Comparison of ENCODE assay signal across 21 cellular contexts in genomic region chr4:170736710-170737109, GRCh38.
"Had no signal": no experiment of that assay in that cellular context is flagged by ENCODE, and none has a peak within 500 bp of the region (broad histone marks: within the 10 kb centered on the region; RNA-seq: fewer than 3 reads in every experiment).

No MANE protein-coding gene starts in this region.

- H3K27ac ChIP-seq: neutrophil, pancreas, stomach had no signal

- H3K27ac Mint-ChIP-seq: activated CD4-positive, alpha-beta memory T cell treated with anti-CD3 and anti-CD28 coated beads, Interleukin-2, amount 10 ng/mL, durations not matched to agents 7 days and 5 days; activated CD4-positive, alpha-beta T cell treated with anti-CD3 and anti-CD28 coated beads for 36 hours; activated CD8-positive, alpha-beta memory T cell treated with anti-CD3 and anti-CD28 coated beads, Interleukin-2, amount 10 ng/mL, durations not matched to agents 7 days and 5 days; activated naive CD8-positive, alpha-beta T cell; mesothelial cell of epicardium; natural killer cell treated with Interleukin-12 subunit alpha and Interleukin-12 subunit beta and Interleukin-15 and Interleukin-18, amount 100 ng/mL, for 72 hours; stimulated activated effector memory CD8-positive, alpha-beta T cell treated with anti-CD3 and anti-CD28 coated beads, Interleukin-12 subunit alpha, Interleukin-12 subunit beta, amount 100 ng/mL, for 72 hours; T-helper 2 cell treated with Interferon-gamma antibody and Interleukin-4, amounts not matched to agents 5 μg/mL and 100 μg/mL, for 36 hours; WTC11 had no signal

- H3K27me3 Mint-ChIP-seq: activated CD4-positive, alpha-beta memory T cell treated with anti-CD3 and anti-CD28 coated beads, Interleukin-2, amount 10 ng/mL, durations not matched to agents 7 days and 5 days; activated CD4-positive, alpha-beta T cell treated with anti-CD3 and anti-CD28 coated beads for 36 hours; activated CD8-positive, alpha-beta memory T cell treated with anti-CD3 and anti-CD28 coated beads, Interleukin-2, amount 10 ng/mL, durations not matched to agents 7 days and 5 days; activated naive CD8-positive, alpha-beta T cell; natural killer cell treated with Interleukin-12 subunit alpha and Interleukin-12 subunit beta and Interleukin-15 and Interleukin-18, amount 100 ng/mL, for 72 hours had no signal

- H3K4me1 Mint-ChIP-seq: activated CD4-positive, alpha-beta memory T cell treated with anti-CD3 and anti-CD28 coated beads, Interleukin-2, amount 10 ng/mL, durations not matched to agents 7 days and 5 days; activated CD4-positive, alpha-beta T cell treated with anti-CD3 and anti-CD28 coated beads for 36 hours; activated CD8-positive, alpha-beta memory T cell treated with anti-CD3 and anti-CD28 coated beads, Interleukin-2, amount 10 ng/mL, durations not matched to agents 7 days and 5 days; mesothelial cell of epicardium; stimulated activated effector memory CD8-positive, alpha-beta T cell treated with anti-CD3 and anti-CD28 coated beads, Interleukin-12 subunit alpha, Interleukin-12 subunit beta, amount 100 ng/mL, for 72 hours had no signal

- H3K4me3 Mint-ChIP-seq: activated CD4-positive, alpha-beta memory T cell treated with anti-CD3 and anti-CD28 coated beads, Interleukin-2, amount 10 ng/mL, durations not matched to agents 7 days and 5 days; activated CD4-positive, alpha-beta T cell treated with anti-CD3 and anti-CD28 coated beads for 36 hours; activated CD8-positive, alpha-beta memory T cell treated with anti-CD3 and anti-CD28 coated beads, Interleukin-2, amount 10 ng/mL, durations not matched to agents 7 days and 5 days; activated naive CD8-positive, alpha-beta T cell; mesothelial cell of epicardium; natural killer cell treated with Interleukin-12 subunit alpha and Interleukin-12 subunit beta and Interleukin-15 and Interleukin-18, amount 100 ng/mL, for 72 hours; stimulated activated effector memory CD8-positive, alpha-beta T cell treated with anti-CD3 and anti-CD28 coated beads, Interleukin-12 subunit alpha, Interleukin-12 subunit beta, amount 100 ng/mL, for 72 hours; T-helper 2 cell treated with Interferon-gamma antibody and Interleukin-4, amounts not matched to agents 5 μg/mL and 100 μg/mL, for 36 hours; WTC11 had no signal

- H3K36me3 Mint-ChIP-seq: activated CD8-positive, alpha-beta memory T cell treated with anti-CD3 and anti-CD28 coated beads, Interleukin-2, amount 10 ng/mL, durations not matched to agents 7 days and 5 days; activated naive CD8-positive, alpha-beta T cell; mesothelial cell of epicardium; natural killer cell treated with Interleukin-12 subunit alpha and Interleukin-12 subunit beta and Interleukin-15 and Interleukin-18, amount 100 ng/mL, for 72 hours; stimulated activated effector memory CD8-positive, alpha-beta T cell treated with anti-CD3 and anti-CD28 coated beads, Interleukin-12 subunit alpha, Interleukin-12 subunit beta, amount 100 ng/mL, for 72 hours; WTC11 had no signal

- ATAC-seq: activated CD4-positive, alpha-beta T cell treated with anti-CD3 and anti-CD28 coated beads for 36 hours; activated CD8-positive, alpha-beta memory T cell treated with anti-CD3 and anti-CD28 coated beads, Interleukin-2, amount 10 ng/mL, durations not matched to agents 7 days and 5 days; left lobe of liver; natural killer cell treated with Interleukin-12 subunit alpha and Interleukin-12 subunit beta and Interleukin-15 and Interleukin-18, amount 100 ng/mL, for 72 hours; pancreas; sciatic nerve; stimulated activated effector memory CD8-positive, alpha-beta T cell treated with anti-CD3 and anti-CD28 coated beads, Interleukin-12 subunit alpha, Interleukin-12 subunit beta, amount 100 ng/mL, for 72 hours; WTC11 had no signal

- H3K4me3 ChIP-seq: lung, pancreas, stomach had no signal

- H3K36me3 ChIP-seq: neutrophil, pancreas, stomach had no signal

- DNase-seq: activated CD4-positive, alpha-beta memory T cell treated with anti-CD3 and anti-CD28 coated beads, Interleukin-2, amount 10 ng/mL, durations not matched to agents 7 days and 5 days; activated CD4-positive, alpha-beta T cell treated with anti-CD3 and anti-CD28 coated beads for 36 hours; activated CD8-positive, alpha-beta memory T cell treated with anti-CD3 and anti-CD28 coated beads, Interleukin-2, amount 10 ng/mL, durations not matched to agents 7 days and 5 days; amygdala; cerebellar nuclear complex; cortex of kidney; islet precursor cell; pancreas; stimulated activated CD4-positive, alpha-beta T cell treated with anti-CD3 and anti-CD28 coated beads, Interleukin-4, amount 100 ng/mL, for 24 hours; stomach; trophoblast cell had no signal

- H3K27me3 ChIP-seq: neutrophil, pancreas, stomach had no signal

- H3K9me3 ChIP-seq: neutrophil, pancreas, stomach had no signal

- H3K9me3 Mint-ChIP-seq: activated CD4-positive, alpha-beta memory T cell treated with anti-CD3 and anti-CD28 coated beads, Interleukin-2, amount 10 ng/mL, durations not matched to agents 7 days and 5 days; T-helper 2 cell treated with Interferon-gamma antibody and Interleukin-4, amounts not matched to agents 5 μg/mL and 100 μg/mL, for 36 hours had no signal

- H3K4me1 ChIP-seq: pancreas, stomach had no signal
